Comparison of ENCODE assay signal across 1 cellular context in the genomic region with DNA sequence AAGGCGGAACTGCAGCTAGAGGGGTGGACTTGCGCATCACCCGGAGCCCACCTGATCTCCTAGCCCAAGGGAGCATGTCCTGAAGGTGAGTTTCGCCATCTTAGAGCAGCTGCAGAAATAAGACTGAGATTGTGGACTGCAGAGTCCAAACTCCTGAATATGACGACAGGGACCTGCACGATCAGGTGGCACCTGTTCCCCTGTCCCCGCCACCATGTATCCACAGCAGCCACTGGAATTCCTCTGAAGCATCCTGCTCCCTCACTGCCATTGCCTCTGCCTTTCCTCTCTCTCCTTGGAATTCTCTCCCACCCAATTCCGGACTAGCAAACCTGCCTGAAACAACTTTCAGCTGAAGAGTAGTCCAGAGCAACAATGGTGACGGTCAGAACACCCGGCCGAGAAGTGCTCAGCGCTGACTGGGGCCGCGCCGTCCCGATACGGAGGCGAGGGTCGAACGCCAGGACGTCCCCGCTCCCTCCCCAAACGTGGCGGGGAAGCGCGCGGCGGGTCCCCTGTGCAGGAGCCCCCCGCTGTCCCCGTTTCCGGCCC.
TF ChIP-seq lines count a peak whose summit lies in the region.

No MANE protein-coding gene starts in this region.

TF ChIP-seq in HepG2, 621 proteins besides CTCF, POLR2A, EP300 and RAD21 (continued from another document and continues in another):
- TF ChIP-seq, protein P1, sequence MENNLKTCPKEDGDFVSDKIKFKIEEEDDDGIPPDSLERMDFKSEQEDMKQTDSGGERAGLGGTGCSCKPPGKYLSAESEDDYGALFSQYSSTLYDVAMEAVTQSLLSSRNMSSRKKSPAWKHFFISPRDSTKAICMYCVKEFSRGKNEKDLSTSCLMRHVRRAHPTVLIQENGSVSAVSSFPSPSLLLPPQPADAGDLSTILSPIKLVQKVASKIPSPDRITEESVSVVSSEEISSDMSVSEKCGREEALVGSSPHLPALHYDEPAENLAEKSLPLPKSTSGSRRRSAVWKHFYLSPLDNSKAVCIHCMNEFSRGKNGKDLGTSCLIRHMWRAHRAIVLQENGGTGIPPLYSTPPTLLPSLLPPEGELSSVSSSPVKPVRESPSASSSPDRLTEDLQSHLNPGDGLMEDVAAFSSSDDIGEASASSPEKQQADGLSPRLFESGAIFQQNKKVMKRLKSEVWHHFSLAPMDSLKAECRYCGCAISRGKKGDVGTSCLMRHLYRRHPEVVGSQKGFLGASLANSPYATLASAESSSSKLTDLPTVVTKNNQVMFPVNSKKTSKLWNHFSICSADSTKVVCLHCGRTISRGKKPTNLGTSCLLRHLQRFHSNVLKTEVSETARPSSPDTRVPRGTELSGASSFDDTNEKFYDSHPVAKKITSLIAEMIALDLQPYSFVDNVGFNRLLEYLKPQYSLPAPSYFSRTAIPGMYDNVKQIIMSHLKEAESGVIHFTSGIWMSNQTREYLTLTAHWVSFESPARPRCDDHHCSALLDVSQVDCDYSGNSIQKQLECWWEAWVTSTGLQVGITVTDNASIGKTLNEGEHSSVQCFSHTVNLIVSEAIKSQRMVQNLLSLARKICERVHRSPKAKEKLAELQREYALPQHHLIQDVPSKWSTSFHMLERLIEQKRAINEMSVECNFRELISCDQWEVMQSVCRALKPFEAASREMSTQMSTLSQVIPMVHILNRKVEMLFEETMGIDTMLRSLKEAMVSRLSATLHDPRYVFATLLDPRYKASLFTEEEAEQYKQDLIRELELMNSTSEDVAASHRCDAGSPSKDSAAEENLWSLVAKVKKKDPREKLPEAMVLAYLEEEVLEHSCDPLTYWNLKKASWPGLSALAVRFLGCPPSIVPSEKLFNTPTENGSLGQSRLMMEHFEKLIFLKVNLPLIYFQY (CRISPR knock-in tag; IDR thresholded peaks at IDR 0.05; ENCODE audit: borderline replicate concordance), result 0 out of 2 replicates have a peak, but pooled peaks have one; percentile 9
- TF ChIP-seq ADNP (CRISPR knock-in tag; IDR thresholded peaks at IDR 0.05) (no peak), HNRNPK (IDR thresholded peaks at IDR 0.05; ENCODE audit: low read depth, low read length, poor library complexity, severe bottlenecking) (no peak), SRSF4 (IDR thresholded peaks at IDR 0.05; ENCODE audit: low read depth, low read length, poor library complexity, severe bottlenecking) (no peak), DR1 (CRISPR knock-in tag; IDR thresholded peaks at IDR 0.05) (no peak), ZNF121 (CRISPR knock-in tag; IDR thresholded peaks at IDR 0.05) (no peak), TBP (CRISPR knock-in tag; IDR thresholded peaks at IDR 0.05) (no peak), ZNF629 (CRISPR knock-in tag; conservative IDR thresholded peaks at IDR 0.05) (0 out of 2 replicates have a peak, but pooled peaks have one; percentile 9), SNAI1 (CRISPR knock-in tag; IDR thresholded peaks at IDR 0.05; ENCODE audit: borderline replicate concordance) (no peak), ZNF746 (CRISPR knock-in tag; IDR thresholded peaks at IDR 0.05) (0 out of 2 replicates have a peak, but pooled peaks have one; percentile 42), HOXA5 (CRISPR knock-in tag; IDR thresholded peaks at IDR 0.05) (0 out of 2 replicates have a peak, but pooled peaks have one; percentile 27)
- TF ChIP-seq, protein P2, sequence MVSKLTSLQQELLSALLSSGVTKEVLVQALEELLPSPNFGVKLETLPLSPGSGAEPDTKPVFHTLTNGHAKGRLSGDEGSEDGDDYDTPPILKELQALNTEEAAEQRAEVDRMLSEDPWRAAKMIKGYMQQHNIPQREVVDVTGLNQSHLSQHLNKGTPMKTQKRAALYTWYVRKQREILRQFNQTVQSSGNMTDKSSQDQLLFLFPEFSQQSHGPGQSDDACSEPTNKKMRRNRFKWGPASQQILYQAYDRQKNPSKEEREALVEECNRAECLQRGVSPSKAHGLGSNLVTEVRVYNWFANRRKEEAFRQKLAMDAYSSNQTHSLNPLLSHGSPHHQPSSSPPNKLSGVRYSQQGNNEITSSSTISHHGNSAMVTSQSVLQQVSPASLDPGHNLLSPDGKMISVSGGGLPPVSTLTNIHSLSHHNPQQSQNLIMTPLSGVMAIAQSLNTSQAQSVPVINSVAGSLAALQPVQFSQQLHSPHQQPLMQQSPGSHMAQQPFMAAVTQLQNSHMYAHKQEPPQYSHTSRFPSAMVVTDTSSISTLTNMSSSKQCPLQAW (CRISPR knock-in tag; IDR thresholded peaks at IDR 0.05), result 0 out of 2 replicates have a peak, but pooled peaks have one; percentile 42
- TF ChIP-seq, protein P3, sequence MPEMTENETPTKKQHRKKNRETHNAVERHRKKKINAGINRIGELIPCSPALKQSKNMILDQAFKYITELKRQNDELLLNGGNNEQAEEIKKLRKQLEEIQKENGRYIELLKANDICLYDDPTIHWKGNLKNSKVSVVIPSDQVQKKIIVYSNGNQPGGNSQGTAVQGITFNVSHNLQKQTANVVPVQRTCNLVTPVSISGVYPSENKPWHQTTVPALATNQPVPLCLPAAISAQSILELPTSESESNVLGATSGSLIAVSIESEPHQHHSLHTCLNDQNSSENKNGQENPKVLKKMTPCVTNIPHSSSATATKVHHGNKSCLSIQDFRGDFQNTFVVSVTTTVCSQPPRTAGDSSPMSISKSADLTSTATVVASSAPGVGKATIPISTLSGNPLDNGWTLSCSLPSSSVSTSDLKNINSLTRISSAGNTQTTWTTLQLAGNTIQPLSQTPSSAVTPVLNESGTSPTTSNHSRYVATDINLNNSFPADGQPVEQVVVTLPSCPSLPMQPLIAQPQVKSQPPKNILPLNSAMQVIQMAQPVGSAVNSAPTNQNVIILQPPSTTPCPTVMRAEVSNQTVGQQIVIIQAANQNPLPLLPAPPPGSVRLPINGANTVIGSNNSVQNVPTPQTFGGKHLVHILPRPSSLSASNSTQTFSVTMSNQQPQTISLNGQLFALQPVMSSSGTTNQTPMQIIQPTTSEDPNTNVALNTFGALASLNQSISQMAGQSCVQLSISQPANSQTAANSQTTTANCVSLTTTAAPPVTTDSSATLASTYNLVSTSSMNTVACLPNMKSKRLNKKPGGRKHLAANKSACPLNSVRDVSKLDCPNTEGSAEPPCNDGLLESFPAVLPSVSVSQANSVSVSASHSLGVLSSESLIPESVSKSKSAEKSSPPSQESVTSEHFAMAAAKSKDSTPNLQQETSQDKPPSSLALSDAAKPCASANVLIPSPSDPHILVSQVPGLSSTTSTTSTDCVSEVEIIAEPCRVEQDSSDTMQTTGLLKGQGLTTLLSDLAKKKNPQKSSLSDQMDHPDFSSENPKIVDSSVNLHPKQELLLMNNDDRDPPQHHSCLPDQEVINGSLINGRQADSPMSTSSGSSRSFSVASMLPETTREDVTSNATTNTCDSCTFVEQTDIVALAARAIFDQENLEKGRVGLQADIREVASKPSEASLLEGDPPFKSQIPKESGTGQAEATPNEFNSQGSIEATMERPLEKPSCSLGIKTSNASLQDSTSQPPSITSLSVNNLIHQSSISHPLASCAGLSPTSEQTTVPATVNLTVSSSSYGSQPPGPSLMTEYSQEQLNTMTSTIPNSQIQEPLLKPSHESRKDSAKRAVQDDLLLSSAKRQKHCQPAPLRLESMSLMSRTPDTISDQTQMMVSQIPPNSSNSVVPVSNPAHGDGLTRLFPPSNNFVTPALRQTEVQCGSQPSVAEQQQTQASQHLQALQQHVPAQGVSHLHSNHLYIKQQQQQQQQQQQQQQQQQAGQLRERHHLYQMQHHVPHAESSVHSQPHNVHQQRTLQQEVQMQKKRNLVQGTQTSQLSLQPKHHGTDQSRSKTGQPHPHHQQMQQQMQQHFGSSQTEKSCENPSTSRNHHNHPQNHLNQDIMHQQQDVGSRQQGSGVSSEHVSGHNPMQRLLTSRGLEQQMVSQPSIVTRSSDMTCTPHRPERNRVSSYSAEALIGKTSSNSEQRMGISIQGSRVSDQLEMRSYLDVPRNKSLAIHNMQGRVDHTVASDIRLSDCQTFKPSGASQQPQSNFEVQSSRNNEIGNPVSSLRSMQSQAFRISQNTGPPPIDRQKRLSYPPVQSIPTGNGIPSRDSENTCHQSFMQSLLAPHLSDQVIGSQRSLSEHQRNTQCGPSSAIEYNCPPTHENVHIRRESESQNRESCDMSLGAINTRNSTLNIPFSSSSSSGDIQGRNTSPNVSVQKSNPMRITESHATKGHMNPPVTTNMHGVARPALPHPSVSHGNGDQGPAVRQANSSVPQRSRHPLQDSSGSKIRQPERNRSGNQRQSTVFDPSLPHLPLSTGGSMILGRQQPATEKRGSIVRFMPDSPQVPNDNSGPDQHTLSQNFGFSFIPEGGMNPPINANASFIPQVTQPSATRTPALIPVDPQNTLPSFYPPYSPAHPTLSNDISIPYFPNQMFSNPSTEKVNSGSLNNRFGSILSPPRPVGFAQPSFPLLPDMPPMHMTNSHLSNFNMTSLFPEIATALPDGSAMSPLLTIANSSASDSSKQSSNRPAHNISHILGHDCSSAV (CRISPR knock-in tag; IDR thresholded peaks at IDR 0.05; ENCODE audit: borderline replicate concordance), result no peak
- TF ChIP-seq, protein P4, sequence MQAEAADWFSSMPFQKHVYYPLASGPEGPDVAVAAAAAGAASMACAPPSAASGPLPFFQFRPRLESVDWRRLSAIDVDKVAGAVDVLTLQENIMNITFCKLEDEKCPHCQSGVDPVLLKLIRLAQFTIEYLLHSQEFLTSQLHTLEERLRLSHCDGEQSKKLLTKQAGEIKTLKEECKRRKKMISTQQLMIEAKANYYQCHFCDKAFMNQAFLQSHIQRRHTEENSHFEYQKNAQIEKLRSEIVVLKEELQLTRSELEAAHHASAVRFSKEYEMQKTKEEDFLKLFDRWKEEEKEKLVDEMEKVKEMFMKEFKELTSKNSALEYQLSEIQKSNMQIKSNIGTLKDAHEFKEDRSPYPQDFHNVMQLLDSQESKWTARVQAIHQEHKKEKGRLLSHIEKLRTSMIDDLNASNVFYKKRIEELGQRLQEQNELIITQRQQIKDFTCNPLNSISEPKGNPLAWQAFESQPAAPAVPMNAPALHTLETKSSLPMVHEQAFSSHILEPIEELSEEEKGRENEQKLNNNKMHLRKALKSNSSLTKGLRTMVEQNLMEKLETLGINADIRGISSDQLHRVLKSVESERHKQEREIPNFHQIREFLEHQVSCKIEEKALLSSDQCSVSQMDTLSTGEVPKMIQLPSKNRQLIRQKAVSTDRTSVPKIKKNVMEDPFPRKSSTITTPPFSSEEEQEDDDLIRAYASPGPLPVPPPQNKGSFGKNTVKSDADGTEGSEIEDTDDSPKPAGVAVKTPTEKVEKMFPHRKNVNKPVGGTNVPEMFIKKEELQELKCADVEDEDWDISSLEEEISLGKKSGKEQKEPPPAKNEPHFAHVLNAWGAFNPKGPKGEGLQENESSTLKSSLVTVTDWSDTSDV (CRISPR knock-in tag; IDR thresholded peaks at IDR 0.05), result no peak
- TF ChIP-seq, protein P5, sequence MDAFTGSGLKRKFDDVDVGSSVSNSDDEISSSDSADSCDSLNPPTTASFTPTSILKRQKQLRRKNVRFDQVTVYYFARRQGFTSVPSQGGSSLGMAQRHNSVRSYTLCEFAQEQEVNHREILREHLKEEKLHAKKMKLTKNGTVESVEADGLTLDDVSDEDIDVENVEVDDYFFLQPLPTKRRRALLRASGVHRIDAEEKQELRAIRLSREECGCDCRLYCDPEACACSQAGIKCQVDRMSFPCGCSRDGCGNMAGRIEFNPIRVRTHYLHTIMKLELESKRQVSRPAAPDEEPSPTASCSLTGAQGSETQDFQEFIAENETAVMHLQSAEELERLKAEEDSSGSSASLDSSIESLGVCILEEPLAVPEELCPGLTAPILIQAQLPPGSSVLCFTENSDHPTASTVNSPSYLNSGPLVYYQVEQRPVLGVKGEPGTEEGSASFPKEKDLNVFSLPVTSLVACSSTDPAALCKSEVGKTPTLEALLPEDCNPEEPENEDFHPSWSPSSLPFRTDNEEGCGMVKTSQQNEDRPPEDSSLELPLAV (CRISPR knock-in tag; conservative IDR thresholded peaks at IDR 0.05; ENCODE audit: low read depth), result no peak
- TF ChIP-seq, protein P6, sequence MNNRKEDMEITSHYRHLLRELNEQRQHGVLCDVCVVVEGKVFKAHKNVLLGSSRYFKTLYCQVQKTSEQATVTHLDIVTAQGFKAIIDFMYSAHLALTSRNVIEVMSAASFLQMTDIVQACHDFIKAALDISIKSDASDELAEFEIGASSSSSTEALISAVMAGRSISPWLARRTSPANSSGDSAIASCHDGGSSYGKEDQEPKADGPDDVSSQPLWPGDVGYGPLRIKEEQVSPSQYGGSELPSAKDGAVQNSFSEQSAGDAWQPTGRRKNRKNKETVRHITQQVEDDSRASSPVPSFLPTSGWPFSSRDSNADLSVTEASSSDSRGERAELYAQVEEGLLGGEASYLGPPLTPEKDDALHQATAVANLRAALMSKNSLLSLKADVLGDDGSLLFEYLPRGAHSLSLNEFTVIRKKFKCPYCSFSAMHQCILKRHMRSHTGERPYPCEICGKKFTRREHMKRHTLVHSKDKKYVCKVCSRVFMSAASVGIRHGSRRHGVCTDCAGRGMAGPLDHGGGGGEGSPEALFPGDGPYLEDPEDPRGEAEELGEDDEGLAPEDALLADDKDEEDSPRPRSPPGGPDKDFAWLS (CRISPR knock-in tag; IDR thresholded peaks at IDR 0.05; ENCODE audit: borderline replicate concordance), result no peak
- TF ChIP-seq, protein P7, sequence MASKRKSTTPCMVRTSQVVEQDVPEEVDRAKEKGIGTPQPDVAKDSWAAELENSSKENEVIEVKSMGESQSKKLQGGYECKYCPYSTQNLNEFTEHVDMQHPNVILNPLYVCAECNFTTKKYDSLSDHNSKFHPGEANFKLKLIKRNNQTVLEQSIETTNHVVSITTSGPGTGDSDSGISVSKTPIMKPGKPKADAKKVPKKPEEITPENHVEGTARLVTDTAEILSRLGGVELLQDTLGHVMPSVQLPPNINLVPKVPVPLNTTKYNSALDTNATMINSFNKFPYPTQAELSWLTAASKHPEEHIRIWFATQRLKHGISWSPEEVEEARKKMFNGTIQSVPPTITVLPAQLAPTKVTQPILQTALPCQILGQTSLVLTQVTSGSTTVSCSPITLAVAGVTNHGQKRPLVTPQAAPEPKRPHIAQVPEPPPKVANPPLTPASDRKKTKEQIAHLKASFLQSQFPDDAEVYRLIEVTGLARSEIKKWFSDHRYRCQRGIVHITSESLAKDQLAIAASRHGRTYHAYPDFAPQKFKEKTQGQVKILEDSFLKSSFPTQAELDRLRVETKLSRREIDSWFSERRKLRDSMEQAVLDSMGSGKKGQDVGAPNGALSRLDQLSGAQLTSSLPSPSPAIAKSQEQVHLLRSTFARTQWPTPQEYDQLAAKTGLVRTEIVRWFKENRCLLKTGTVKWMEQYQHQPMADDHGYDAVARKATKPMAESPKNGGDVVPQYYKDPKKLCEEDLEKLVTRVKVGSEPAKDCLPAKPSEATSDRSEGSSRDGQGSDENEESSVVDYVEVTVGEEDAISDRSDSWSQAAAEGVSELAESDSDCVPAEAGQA (IDR thresholded peaks at IDR 0.05; ENCODE audit: low read depth), result no peak
- TF ChIP-seq, protein P7 (CRISPR knock-in tag; IDR thresholded peaks at IDR 0.05; ENCODE audit: borderline replicate concordance), result no peak
